Comparison of ENCODE assay signal across 19 cellular contexts in genomic region chr18:58845913-58846312, GRCh38. TPM values are rescaled to one million over a fixed set of nuclear protein-coding genes. Genes with fewer than 3 reads are reported as not detected.
DNase-seq lines count a peak whose midpoint lies in the region; ATAC-seq, FAIRE-seq and TF ChIP-seq lines count a peak whose summit lies in the region.
"Had no signal": no experiment of that assay in that cellular context is flagged by ENCODE, and none has a peak within 500 bp of the region (broad histone marks: within the 10 kb centered on the region; RNA-seq: fewer than 3 reads in every experiment).

No MANE protein-coding gene starts in this region.

- POLR2A ChIA-PET in naive thymus-derived CD8-positive, alpha-beta T cell (lab: Charles Lee) = no interaction called here

- H3K9me3 ChIP-seq in HUES64 (ENCODE audit: insufficient read depth, low read depth, low read length) (no peaks in the 10 kb centered on the region), small intestine (ENCODE audit: control insufficient read depth, low read depth) (no peaks in the 10 kb centered on the region), SJCRH30 (replicated peaks) (no peaks in the 10 kb centered on the region), spleen (no peaks in the 10 kb centered on the region)
- H3K9me3 ChIP-seq: Caco-2, HAP-1 had no signal

- no peak for TF ChIP-seq CTCF in brain (conservative IDR thresholded peaks at IDR 0.05)
- no peak for TF ChIP-seq CTCF in spleen (IDR thresholded peaks at IDR 0.05 in 8 of 11, conservative IDR thresholded peaks at IDR 0.05 in 3 of 11)

- no peaks in the 10 kb centered on the region for H3K79me1 ChIP-seq in mesendoderm (ENCODE audit: low read length)

- no peak overlapping the region for H4K8ac ChIP-seq in mesendoderm (ENCODE audit: low read depth, low read length)

- H3K23ac ChIP-seq in mesendoderm (ENCODE audit: low read length) = no peak overlapping the region

- no peaks in the 10 kb centered on the region for H3K36me3 Mint-ChIP-seq in brain
- peaks cover 0 to 4% (median 0%) of the 10 kb centered on the region in 3 donors for H3K36me3 Mint-ChIP-seq in naive thymus-derived CD8-positive, alpha-beta T cell
- H3K36me3 Mint-ChIP-seq: CD4-positive, CD25-positive, alpha-beta regulatory T cell had no signal

- peak overlapping the region; percentile 25 to 98 (median 82) for H3K27ac Mint-ChIP-seq in brain
- no peak overlapping the region for H3K27ac Mint-ChIP-seq in naive thymus-derived CD8-positive, alpha-beta T cell
- H3K27ac Mint-ChIP-seq: B cell had no signal

- no peak for FAIRE-seq in small intestine (lab: Jason Lieb, UNC)
- FAIRE-seq: HTR-8/SVneo, K562 had no signal

- no peak for TF ChIP-seq POLR2A in spleen (IDR thresholded peaks at IDR 0.05)

- H3K4ac ChIP-seq in mesendoderm (ENCODE audit: low read depth, low read length) = peak overlapping the region; percentile 79

- 83% methylated on average over 4 of the region's 4 CpGs for WGBS in HUES64
- WGBS in mesendoderm (ENCODE audit: extremely low coverage, insufficient coverage, low lambda C conversion rate) = no CpG with 5 or more reads among the region's 4 CpGs
- 53 to 77% (median 66%) methylated on average over 4 of the region's 4 CpGs for WGBS in small intestine, 3 donors
- WGBS in spleen, 5 donors = 76 to 83% (median 81%) methylated on average over 4 of the region's 4 CpGs

- H3K18ac ChIP-seq in mesendoderm (ENCODE audit: low read length) = peak overlapping the region; percentile 19

- no peak for DNase-seq in mesendoderm
- peak; percentile 15 for DNase-seq in small intestine
- no peak for DNase-seq in naive thymus-derived CD8-positive, alpha-beta T cell
- no peak for DNase-seq in SJCRH30
- DNase-seq in spleen = no peak
- DNase-seq: Caco-2; CD4-positive, CD25-positive, alpha-beta regulatory T cell; EL; NCI-H1417; NCI-H1930; NCI-H446 had no signal

- peak overlapping the region; percentile 36 for H2BK5ac ChIP-seq in mesendoderm (ENCODE audit: low read length)

- H3K36me3 ChIP-seq in HUES64 (ENCODE audit: insufficient read depth, low read length) (no peaks in the 10 kb centered on the region), mesendoderm (ENCODE audit: control insufficient read depth, insufficient read depth, low read length) (no peaks in the 10 kb centered on the region), small intestine (ENCODE audit: control insufficient read depth in 2 of 2, insufficient read depth in 2 of 2, low read length in 2 of 2) (no peaks in the 10 kb centered on the region), SJCRH30 (no peaks in the 10 kb centered on the region), spleen (no peaks in the 10 kb centered on the region)
- H3K36me3 ChIP-seq: HAP-1 had no signal

- H2BK15ac ChIP-seq in mesendoderm (replicated peaks; ENCODE audit: low read depth) = no peak overlapping the region

- H4K5ac ChIP-seq in mesendoderm (ENCODE audit: low read length) = no peak overlapping the region

- no peak for ATAC-seq in naive thymus-derived CD8-positive, alpha-beta T cell
- ATAC-seq: K562, Panc1 had no signal

- H3K4me3 ChIP-seq in HUES64 (ENCODE audit: low read length) (no peak overlapping the region), mesendoderm (ENCODE audit: low read length) (no peak overlapping the region), small intestine (ENCODE audit: low read depth in 1 of 2, low read length in 2 of 2) (no peak overlapping the region), SJCRH30 (no peak overlapping the region), spleen (no peak overlapping the region)
- H3K4me3 ChIP-seq: HAP-1, K562 had no signal

- no peaks in the 10 kb centered on the region for H3K27me3 ChIP-seq in HUES64 (ENCODE audit: insufficient read depth, low read length)
- no peaks in the 10 kb centered on the region for H3K27me3 ChIP-seq in mesendoderm (ENCODE audit: insufficient read depth, low read length, poor library complexity)
- peaks cover 0 to 2% of the 10 kb centered on the region in 2 donors for H3K27me3 ChIP-seq in small intestine (ENCODE audit: control insufficient read depth in 2 of 2, insufficient read depth in 2 of 2, low read length in 2 of 2)
- H3K27me3 ChIP-seq in SJCRH30 = no peaks in the 10 kb centered on the region
- peaks cover 0 to 10% (median 0%) of the 10 kb centered on the region in 7 donors for H3K27me3 ChIP-seq in spleen (replicated peaks in 1 of 7)

- H3K4me1 ChIP-seq in HUES64 (ENCODE audit: insufficient read depth, low read length) = peaks cover 65% of the 10 kb centered on the region
- peaks cover 15% of the 10 kb centered on the region for H3K4me1 ChIP-seq in mesendoderm (ENCODE audit: control insufficient read depth, low read depth, low read length)
- H3K4me1 ChIP-seq in small intestine (ENCODE audit: control insufficient read depth in 2 of 2, insufficient read depth in 1 of 2, low read depth in 1 of 2, low read length in 1 of 2) = no peaks in the 10 kb centered on the region
- peaks cover 8% of the 10 kb centered on the region for H3K4me1 ChIP-seq in SJCRH30
- peaks cover 0 to 22% (median 11%) of the 10 kb centered on the region in 6 donors for H3K4me1 ChIP-seq in spleen
- H3K4me1 ChIP-seq: Caco-2 had no signal

- intact Hi-C loops in spleen (cut with DNase I; ENCODE audit: low total_unique reads) = no loop called here

- H3K27ac ChIP-seq in HUES64 (ENCODE audit: low read depth, low read length) = peak overlapping the region; percentile 92
- H3K27ac ChIP-seq in mesendoderm (ENCODE audit: low read depth, low read length) = peak overlapping the region; percentile 55
- no peak overlapping the region for H3K27ac ChIP-seq in small intestine (ENCODE audit: low read depth in 1 of 2, low read length in 1 of 2)
- no peak overlapping the region for H3K27ac ChIP-seq in SJCRH30
- no peak overlapping the region for H3K27ac ChIP-seq in spleen
- H3K27ac ChIP-seq: HL-60 had no signal

- H2AK5ac ChIP-seq in mesendoderm (ENCODE audit: low read length) = no peak overlapping the region

- no peak overlapping the region for H2BK120ac ChIP-seq in mesendoderm (ENCODE audit: low read depth, low read length)

- H3K4me2 ChIP-seq in mesendoderm (ENCODE audit: low read length) = no peak overlapping the region

- peaks cover 81% of the 10 kb centered on the region for H3K4me1 Mint-ChIP-seq in brain
- H3K4me1 Mint-ChIP-seq in naive thymus-derived CD8-positive, alpha-beta T cell = peaks cover 0 to 5% (median 0%) of the 10 kb centered on the region in 4 donors

- H3K9ac ChIP-seq in HUES64 (ENCODE audit: low read depth, low read length) (no peak overlapping the region), mesendoderm (ENCODE audit: low read length) (no peak overlapping the region)

- no peaks in the 10 kb centered on the region for H3K79me2 ChIP-seq in mesendoderm (ENCODE audit: control insufficient read depth, insufficient read depth, low read length)

- peak overlapping the region; percentile 52 for H3K56ac ChIP-seq in mesendoderm (ENCODE audit: low read length)

- peaks cover 3 to 29% (median 10%) of the 10 kb centered on the region in 5 experiments for H3K9me3 Mint-ChIP-seq in brain
- H3K9me3 Mint-ChIP-seq in naive thymus-derived CD8-positive, alpha-beta T cell = peaks cover 0 to 22% (median 0%) of the 10 kb centered on the region in 9 donors

- peak overlapping the region in 2 of 5 experiments; percentile 3 to 32 for H3K4me3 Mint-ChIP-seq in brain
- no peak overlapping the region for H3K4me3 Mint-ChIP-seq in naive thymus-derived CD8-positive, alpha-beta T cell
- H3K4me3 Mint-ChIP-seq: B cell had no signal

- H3K27me3 Mint-ChIP-seq in brain = peaks cover 4% of the 10 kb centered on the region
- H3K27me3 Mint-ChIP-seq in naive thymus-derived CD8-positive, alpha-beta T cell = peaks cover 48 to 92% (median 55%) of the 10 kb centered on the region in 5 donors

RNA-seq across cellular contexts. Expression of gene ZNF532, which starts 18.8 kb away (rescaled TPM):
- 106 TPM for polyA plus RNA-seq in HUES64 (2013, experiment 1 of 2)
- polyA plus RNA-seq in HUES64 (2013, experiment 2 of 2) = 100 TPM
- polyA plus RNA-seq in brain (ENCODE audit: insufficient read depth, low read depth, low replicate concordance) (51.6 TPM), small intestine (1 to 10 TPM; 1.3 to 7.4 (median 2.4) TPM), spleen (10 to 100 TPM in 1 of 3 donors, 1 to 10 TPM in 2; 5.2 to 12.1 (median 9.8) TPM)
- 91.0 TPM for polyA plus RNA-seq in mesendoderm (2013, experiment 1 of 2)
- polyA plus RNA-seq in mesendoderm (2013, experiment 2 of 2) = 94.4 TPM
- total RNA-seq in naive thymus-derived CD8-positive, alpha-beta T cell = 1 to 10 TPM; 6.6 to 7.8 TPM
- polyA plus RNA-seq in naive thymus-derived CD8-positive, alpha-beta T cell = under 1 TPM in 2 of 3 donors, not detected in 1; 0.07 to 0.98 TPM
- total RNA-seq in SJCRH30 (2014; rRNA removed; shearing (Covaris generic)) = 26.2 and 27.7 TPM in 2 replicates
- 10 to 100 TPM; 40.0 to 64.8 (median 47.2) TPM for total RNA-seq in spleen
- polyA plus RNA-seq: K562 had no signal

Comparison
In these comparisons a context has a peak if more than half of its experiments do, and no peak if none do; other contexts are left out.
1. H3K27ac ChIP-seq: peak in HUES64 (single experiment) and mesendoderm (single experiment); none in small intestine (0 of 2), SJCRH30 (single experiment) and spleen (0 of 8).
2. H3K27ac Mint-ChIP-seq: peak in brain (5 of 5); none in naive thymus-derived CD8-positive, alpha-beta T cell (0 of 10).